Comparison of ENCODE assay signal across 11 cellular contexts in genomic region chr2:216151313-216152030, GRCh38. TPM values are rescaled to one million over a fixed set of nuclear protein-coding genes. Genes with fewer than 3 reads are reported as not detected.
DNase-seq lines count a peak whose midpoint lies in the region; ATAC-seq and TF ChIP-seq lines count a peak whose summit lies in the region.
"Had no signal": no experiment of that assay in that cellular context is flagged by ENCODE, and none has a peak within 500 bp of the region (broad histone marks: within the 10 kb centered on the region; RNA-seq: fewer than 3 reads in every experiment).

No MANE protein-coding gene starts in this region.

- H3K4me1 Mint-ChIP-seq in activated naive CD8-positive, alpha-beta T cell treated with anti-CD3 and anti-CD28 coated beads, Interleukin-2, amount 10 ng/mL, durations not matched to agents 7 days and 5 days, result peaks cover 28% of the 10 kb centered on the region

- H3K4me3 ChIP-seq in BJ (ENCODE audit: low read depth, low read length), result no peak overlapping the region

- no peaks in the 10 kb centered on the region for H3K27me3 ChIP-seq in BJ (ENCODE audit: control insufficient read depth, insufficient read depth, low read length)

- peak overlapping the region; percentile 14 for H3K27ac Mint-ChIP-seq in activated naive CD8-positive, alpha-beta T cell treated with anti-CD3 and anti-CD28 coated beads, Interleukin-2, amount 10 ng/mL, durations not matched to agents 7 days and 5 days

- POLR2A ChIA-PET in BJ (lab: Charles Lee), result no interaction called here
- POLR2A ChIA-PET in activated naive CD8-positive, alpha-beta T cell treated with anti-CD3 and anti-CD28 coated beads, Interleukin-2, amount 10 ng/mL, durations not matched to agents 7 days and 5 days (lab: Charles Lee), result no interaction called here

- peaks cover 41% of the 10 kb centered on the region for H3K36me3 Mint-ChIP-seq in activated naive CD8-positive, alpha-beta T cell treated with anti-CD3 and anti-CD28 coated beads, Interleukin-2, amount 10 ng/mL, durations not matched to agents 7 days and 5 days

- TF ChIP-seq CTCF in BJ (IDR thresholded peaks at IDR 0.05; ENCODE audit: insufficient read depth, low read depth, low read length), result 0 out of 2 replicates have a peak, but pooled peaks have one; percentile 23

- H3K36me3 ChIP-seq in BJ (ENCODE audit: control insufficient read depth, insufficient read depth, low read length), result peaks cover 14% of the 10 kb centered on the region

- ATAC-seq in activated naive CD8-positive, alpha-beta T cell treated with anti-CD3 and anti-CD28 coated beads, Interleukin-2, amount 10 ng/mL, durations not matched to agents 7 days and 5 days (ENCODE audit: low read depth), result no peak
- no peak for ATAC-seq in HG02852 (IDR thresholded peaks at IDR 0.05; ENCODE audit: unreplicated experiment)

- no peaks in the 10 kb centered on the region for H3K27me3 Mint-ChIP-seq in activated naive CD8-positive, alpha-beta T cell treated with anti-CD3 and anti-CD28 coated beads, Interleukin-2, amount 10 ng/mL, durations not matched to agents 7 days and 5 days

- no peak overlapping the region for H3K4me3 Mint-ChIP-seq in activated naive CD8-positive, alpha-beta T cell treated with anti-CD3 and anti-CD28 coated beads, Interleukin-2, amount 10 ng/mL, durations not matched to agents 7 days and 5 days

- DNase-seq in BJ (ENCODE audit: low read depth) (no peak), HCEC 1CT (peak; percentile 15), iris pigment epithelial cell (ENCODE audit: low read depth) (peak; percentile 31), dedifferentiated amniotic fluid mesenchymal stem cell (ENCODE audit: extremely low spot score) (no peak), NCI-H748 treated with DMSO at 0.1 percent for 48 hours (lab: John Stamatoyannopoulos, UW) (no peak)
- no peak for DNase-seq in activated naive CD8-positive, alpha-beta T cell treated with anti-CD3 and anti-CD28 coated beads, Interleukin-2, amount 10 ng/mL, durations not matched to agents 7 days and 5 days
- no peak for DNase-seq in effector CD4-positive, alpha-beta T cell
- DNase-seq: activated naive CD4-positive, alpha-beta T cell treated with anti-CD3 and anti-CD28 coated beads, Interleukin-2, amount 50 U/mL, for 16 hours; MV-4-11; trophoblast cell had no signal

- H3K9me3 Mint-ChIP-seq in activated naive CD8-positive, alpha-beta T cell treated with anti-CD3 and anti-CD28 coated beads, Interleukin-2, amount 10 ng/mL, durations not matched to agents 7 days and 5 days, result no peaks in the 10 kb centered on the region

- CTCF ChIA-PET in BJ (lab: Yijun Ruan, JAX), result no interaction called here

RNA-seq across cellular contexts. Expression of gene XRCC5, which starts 42.3 kb away (rescaled TPM):
- polyA plus RNA-seq in BJ (2011; rRNA removed), result 252 and 345 TPM in 2 replicates
- polyA minus RNA-seq in BJ (2011; rRNA and poly(A)+ RNA removed), result 231 and 239 TPM in 2 replicates
- 100 to 1,000 TPM; 268 to 273 TPM for total RNA-seq in activated naive CD8-positive, alpha-beta T cell treated with anti-CD3 and anti-CD28 coated beads, Interleukin-2, amount 10 ng/mL, durations not matched to agents 7 days and 5 days

Comparison
In these comparisons a context has a peak if more than half of its experiments do, and no peak if none do; other contexts are left out.
1. DNase-seq: peak in HCEC 1CT (single experiment) and iris pigment epithelial cell (single experiment); none in BJ (single experiment), activated naive CD8-positive, alpha-beta T cell treated with anti-CD3 and anti-CD28 coated beads, Interleukin-2, amount 10 ng/mL, durations not matched to agents 7 days and 5 days (single experiment), effector CD4-positive, alpha-beta T cell (single experiment), dedifferentiated amniotic fluid mesenchymal stem cell (single experiment) and NCI-H748 treated with DMSO at 0.1 percent for 48 hours (single experiment).